Comparison of ENCODE assay signal across 1 cellular context in the genomic region with DNA sequence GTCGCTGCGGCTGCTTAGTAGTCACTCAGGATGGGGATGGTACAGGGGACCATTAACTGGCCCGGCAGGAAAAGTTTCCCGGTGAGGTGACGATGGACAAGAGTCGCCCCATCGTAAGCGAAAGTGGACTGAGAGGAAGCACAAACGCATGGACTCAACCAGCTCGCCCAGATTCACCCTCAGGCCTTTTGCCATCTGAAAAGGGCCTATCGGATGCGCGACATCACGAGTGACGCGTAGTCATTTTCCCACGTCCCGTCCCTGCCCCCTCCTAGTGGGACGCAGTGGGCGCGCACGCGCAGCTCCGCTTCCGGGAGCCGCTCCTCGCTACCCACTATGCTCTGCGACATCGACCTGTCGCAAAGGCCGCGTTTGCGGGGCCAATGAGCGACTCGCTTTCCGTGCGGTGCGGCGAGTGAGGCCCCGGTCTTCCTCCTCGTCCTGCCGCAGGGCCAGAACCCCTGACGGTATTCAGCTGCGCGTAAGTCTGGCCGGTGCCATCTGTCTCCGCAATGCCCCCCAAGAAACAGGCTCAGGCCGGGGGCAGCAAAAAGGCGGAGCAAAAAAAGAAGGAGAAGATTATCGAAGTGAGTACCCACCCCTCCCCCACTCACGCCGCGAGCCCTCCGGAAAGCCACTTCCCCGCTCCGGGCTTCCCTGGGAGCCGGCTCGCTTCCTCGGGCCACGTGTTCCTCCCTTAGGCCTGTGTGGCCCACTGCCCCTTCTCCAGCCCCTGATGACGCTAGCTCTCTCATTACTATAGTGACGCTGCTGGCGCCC.
A peak's percentile ranks its signal among the peaks of the same experiment; 100 is the strongest.
TF ChIP-seq lines count a peak whose summit lies in the region.

A gene (plus strand): TSS at position 390 of the 780 bp plus-strand sequence. CDS start 123 bp downstream, at position 513.

TF ChIP-seq in liver, 16 proteins besides CTCF, POLR2A, EP300 and RAD21 (continued from another document):
- TF ChIP-seq GABPA (IDR thresholded peaks at IDR 0.05 in 1 of 2, conservative IDR thresholded peaks at IDR 0.05 in 1 of 2) (peak in 1 of 2 donors; percentile 83), SP1 (IDR thresholded peaks at IDR 0.05) (peak; percentile 55)
TF ChIP-seq in liver: peak in this region for 14.
